ENCODE assay signal across 8 cellular contexts in genomic region chr20:3786126-3786484, GRCh38. TPM values are rescaled to one million over a fixed set of nuclear protein-coding genes. Genes with fewer than 3 reads are reported as not detected.
DNase-seq lines count a peak whose midpoint lies in the region; ATAC-seq and TF ChIP-seq lines count a peak whose summit lies in the region.

No MANE protein-coding gene starts in this region.

- H3K9me3 Mint-ChIP-seq in activated T-helper 17 cell treated with anti-CD3 and anti-CD28 coated beads, Interleukin-2, amount 50 U/mL, for 72 hours = no peaks in the 10 kb centered on the region

- H3K27me3 Mint-ChIP-seq in activated T-helper 17 cell treated with anti-CD3 and anti-CD28 coated beads, Interleukin-2, amount 50 U/mL, for 72 hours = no peaks in the 10 kb centered on the region

- peak; percentile 44 for ATAC-seq in activated T-helper 17 cell treated with anti-CD3 and anti-CD28 coated beads, Interleukin-2, amount 50 U/mL, for 72 hours (replicated peaks)
- peak; percentile 25 for ATAC-seq in omental fat pad (ENCODE audit: low FRiP score)

- peak overlapping the region; percentile 74 for H3K4me3 ChIP-seq in fibroblast of villous mesenchyme (ENCODE audit: low read depth, low read length)

- peaks cover 30% of the 10 kb centered on the region for H3K4me1 Mint-ChIP-seq in activated T-helper 17 cell treated with anti-CD3 and anti-CD28 coated beads, Interleukin-2, amount 50 U/mL, for 72 hours

- H3K27ac Mint-ChIP-seq in activated T-helper 17 cell treated with anti-CD3 and anti-CD28 coated beads, Interleukin-2, amount 50 U/mL, for 72 hours = no peak overlapping the region

- peak; percentile 28 for DNase-seq in NCI-H2196 (lab: John Stamatoyannopoulos, UW; ENCODE audit: unreplicated experiment)
- DNase-seq in NCI-H2196 treated with DMSO at 0.1 percent for 48 hours (lab: John Stamatoyannopoulos, UW; ENCODE audit: unreplicated experiment) = no peak
- DNase-seq in HCEC 1CT = peak; percentile 68
- DNase-seq in NCI-H1105 treated with DMSO at 0.1 percent for 48 hours (lab: John Stamatoyannopoulos, UW) = peak; percentile 41
- peak; percentile 64 for DNase-seq in fibroblast of villous mesenchyme (ENCODE audit: low read depth)
- no peak for DNase-seq in omental fat pad (ENCODE audit: low spot score)
- DNase-seq in COLO829 (ENCODE audit: low spot score) = no peak

- H3K4me3 Mint-ChIP-seq in activated T-helper 17 cell treated with anti-CD3 and anti-CD28 coated beads, Interleukin-2, amount 50 U/mL, for 72 hours = peak overlapping the region; percentile 68

- TF ChIP-seq CTCF in fibroblast of villous mesenchyme (IDR thresholded peaks at IDR 0.05; ENCODE audit: insufficient read depth, low read depth, low read length) (no peak), omental fat pad (IDR thresholded peaks at IDR 0.05) (no peak)

- H3K36me3 Mint-ChIP-seq in activated T-helper 17 cell treated with anti-CD3 and anti-CD28 coated beads, Interleukin-2, amount 50 U/mL, for 72 hours (ENCODE audit: low read depth) = peaks cover 10% of the 10 kb centered on the region

RNA-seq across cellular contexts. Expression of gene CENPB, which starts 0.4 kb away (rescaled TPM):
- total RNA-seq in activated T-helper 17 cell treated with anti-CD3 and anti-CD28 coated beads, Interleukin-2, amount 50 U/mL, for 72 hours = 10 to 100 TPM; 42.3 to 82.1 TPM
- total RNA-seq in fibroblast of villous mesenchyme (87.7 and 106 TPM in 2 replicates), omental fat pad (10 to 100 TPM; 52.2 to 98.4 (median 76.8) TPM)

RNA-seq across cellular contexts. Expression of gene SPEF1, which starts 4.9 kb away (rescaled TPM):
- total RNA-seq in activated T-helper 17 cell treated with anti-CD3 and anti-CD28 coated beads, Interleukin-2, amount 50 U/mL, for 72 hours = under 1 TPM; 0.24 TPM
- total RNA-seq in fibroblast of villous mesenchyme = under 0.01 and 0.32 TPM in 2 replicates
- under 1 TPM in 1 of 4 donors, not detected in 3; 0.56 TPM for total RNA-seq in omental fat pad

RNA-seq across cellular contexts. Expression of gene CDC25B, which starts 10.0 kb away (rescaled TPM):
- total RNA-seq in activated T-helper 17 cell treated with anti-CD3 and anti-CD28 coated beads, Interleukin-2, amount 50 U/mL, for 72 hours = 100 to 1,000 TPM in 1 of 2 donors, 10 to 100 TPM in 1; 86.7 to 117 TPM
- total RNA-seq in fibroblast of villous mesenchyme (28.0 and 46.2 TPM in 2 replicates), omental fat pad (10 to 100 TPM; 11.7 to 44.3 (median 25.6) TPM)

RNA-seq across cellular contexts. Expression of gene ADISSP, which starts 18.6 kb away (rescaled TPM):
- 10 to 100 TPM; 40.7 to 66.0 TPM for total RNA-seq in activated T-helper 17 cell treated with anti-CD3 and anti-CD28 coated beads, Interleukin-2, amount 50 U/mL, for 72 hours
- total RNA-seq in fibroblast of villous mesenchyme (26.8 and 34.8 TPM in 2 replicates), omental fat pad (10 to 100 TPM; 19.7 to 32.3 (median 30.3) TPM)

RNA-seq across cellular contexts. Expression of gene AP5S1, which starts 34.2 kb away (rescaled TPM):
- total RNA-seq in activated T-helper 17 cell treated with anti-CD3 and anti-CD28 coated beads, Interleukin-2, amount 50 U/mL, for 72 hours = 10 to 100 TPM; 10.8 to 14.8 TPM
- total RNA-seq in fibroblast of villous mesenchyme = 17.7 and 20.6 TPM in 2 replicates
- total RNA-seq in omental fat pad = 10 to 100 TPM; 10.9 to 19.2 (median 11.4) TPM

Comparison
In these comparisons a context has a peak if more than half of its experiments do, and no peak if none do; other contexts are left out.
1. DNase-seq: peak in NCI-H2196 (single experiment), HCEC 1CT (single experiment), NCI-H1105 treated with DMSO at 0.1 percent for 48 hours (single experiment) and fibroblast of villous mesenchyme (single experiment); none in NCI-H2196 treated with DMSO at 0.1 percent for 48 hours (single experiment), omental fat pad (single experiment) and COLO829 (single experiment).